ENCODE assay signal across 24 cellular contexts in the genomic region with DNA sequence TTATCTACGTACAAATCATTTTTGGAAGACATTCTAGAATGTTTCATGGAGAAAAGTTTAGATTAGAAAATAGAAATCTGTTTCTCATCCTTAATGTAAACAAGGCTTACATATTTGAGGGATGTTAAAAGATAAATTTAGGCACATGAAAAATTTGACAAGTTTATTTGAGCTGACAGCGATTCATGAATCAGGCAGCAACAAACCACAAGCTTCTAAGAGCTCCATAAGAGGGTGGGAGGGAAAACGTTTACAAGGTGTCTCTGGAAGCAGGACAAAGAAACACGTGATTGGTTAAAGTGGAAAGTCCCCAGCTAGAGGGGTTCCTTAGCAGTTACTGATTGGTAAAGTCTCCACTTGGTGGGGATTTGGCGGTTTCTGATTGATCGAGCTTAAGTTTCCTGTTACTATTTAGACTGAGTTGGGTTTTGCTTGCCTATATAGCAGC.
DNase-seq lines count a peak whose midpoint lies in the region; ATAC-seq, FAIRE-seq and TF ChIP-seq lines count a peak whose summit lies in the region.
"Had no signal": no experiment of that assay in that cellular context is flagged by ENCODE, and none has a peak within 500 bp of the region (broad histone marks: within the 10 kb centered on the region; RNA-seq: fewer than 3 reads in every experiment).

No MANE protein-coding gene starts in this region.

- ATAC-seq in GM21528 (IDR thresholded peaks at IDR 0.05; ENCODE audit: low FRiP score, unreplicated experiment) = no peak
- ATAC-seq: activated CD8-positive, alpha-beta T cell treated with anti-CD3 and anti-CD28 coated beads for 36 hours; activated naive CD4-positive, alpha-beta T cell treated with anti-CD3 and anti-CD28 coated beads, Interleukin-2, amount 50 U/mL, for 72 hours; natural killer cell had no signal

- in situ Hi-C loops in brain microvascular endothelial cell (cut with HindIII; ENCODE audit: low pct_ligation_motif_present, low sequenced_read_pairs) = no loop called here

- no peaks in the 10 kb centered on the region for H3K9me3 ChIP-seq in spleen
- H3K9me3 ChIP-seq: Caco-2 had no signal

- H3K36me3 ChIP-seq in brain microvascular endothelial cell (replicated peaks) (no peaks in the 10 kb centered on the region), spleen (no peaks in the 10 kb centered on the region)

- intact Hi-C loops in spleen (cut with DNase I; ENCODE audit: low total_unique reads) = no loop called here

- H3K4me1 ChIP-seq in spleen = peaks cover 0 to 14% (median 0%) of the 10 kb centered on the region in 6 donors
- H3K4me1 ChIP-seq: Caco-2 had no signal

- 81 to 93% (median 83%) methylated on average over 6 of the region's 6 CpGs for WGBS in spleen, 5 donors

- no peak for TF ChIP-seq CTCF in brain microvascular endothelial cell (IDR thresholded peaks at IDR 0.05; ENCODE audit: low read depth, low read length, missing control alignments)
- no peak for TF ChIP-seq CTCF in spleen (IDR thresholded peaks at IDR 0.05 in 8 of 11, conservative IDR thresholded peaks at IDR 0.05 in 3 of 11)

- no peak for TF ChIP-seq POLR2A in spleen (IDR thresholded peaks at IDR 0.05)

- H3K27me3 ChIP-seq in brain microvascular endothelial cell (replicated peaks) (no peaks in the 10 kb centered on the region), spleen (replicated peaks in 1 of 7) (no peaks in the 10 kb centered on the region)

- H3K27ac ChIP-seq in brain microvascular endothelial cell (no peak overlapping the region), spleen (peak overlapping the region in 1 of 8 donors; percentile 74)
- H3K27ac ChIP-seq: HL-60, VCaP had no signal

- no peak for FAIRE-seq in HTR-8/SVneo (lab: Jason Lieb, UNC)
- FAIRE-seq: bronchial epithelial cell, G401.6, GM12891, keratinocyte, small intestine had no signal

- peak; percentile 34 for DNase-seq in Daoy (ENCODE audit: low read depth)
- peak; percentile 13 for DNase-seq in HTR-8/SVneo (ENCODE audit: insufficient read length, low spot score)
- DNase-seq in brain microvascular endothelial cell = peak; percentile 75
- DNase-seq in kidney tubule cell (ENCODE audit: low spot score) = peak; percentile 77
- DNase-seq in NCI-H2227 (lab: John Stamatoyannopoulos, UW; ENCODE audit: unreplicated experiment) = no peak
- DNase-seq in spleen = no peak
- DNase-seq in islet precursor cell = no peak
- DNase-seq: activated CD8-positive, alpha-beta T cell treated with anti-CD3 and anti-CD28 coated beads for 36 hours; activated T-cell treated with anti-CD3 and anti-CD28 coated beads, Interleukin-2, amount 50 U/mL, for 48 hours; Caco-2; GOT3; natural killer cell; NCI-H2081 treated with DMSO at 0.1 percent for 48 hours; SHP77; small intestine; stimulated activated CD4-positive, alpha-beta T cell treated with anti-CD3 and anti-CD28 coated beads, Interleukin-4, amount 100 ng/mL, for 24 hours had no signal

- H3K4me3 ChIP-seq in brain microvascular endothelial cell (ENCODE audit: low read depth, low read length) (no peak overlapping the region), spleen (no peak overlapping the region)

Comparison
In these comparisons a context has a peak if more than half of its experiments do, and no peak if none do; other contexts are left out.
1. DNase-seq: peak in Daoy (single experiment), HTR-8/SVneo (single experiment), brain microvascular endothelial cell (single experiment) and kidney tubule cell (single experiment); none in NCI-H2227 (single experiment), spleen (single experiment) and islet precursor cell (single experiment).